21 cellular contexts compared by ENCODE assay signal in genomic region chr3:24139463-24140412, GRCh38.
DNase-seq lines count a peak whose midpoint lies in the region; ATAC-seq and TF ChIP-seq lines count a peak whose summit lies in the region.
"Had no signal": no experiment of that assay in that cellular context is flagged by ENCODE, and none has a peak within 500 bp of the region (broad histone marks: within the 10 kb centered on the region; RNA-seq: fewer than 3 reads in every experiment).

No MANE protein-coding gene starts in this region.

- intact Hi-C loops in left ventricle myocardium inferior (cut with micrococcal nuclease) = no loop called here
- intact Hi-C loops in right cardiac atrium (cut with DNase I) = no loop called here
- intact Hi-C loops in colonic mucosa (cut with DNase I) = no loop called here

- 67% methylated on average over 4 of the region's 4 CpGs for WGBS in right cardiac atrium
- WGBS in gastroesophageal sphincter (ENCODE audit: low coverage in 1 of 2), 2 donors = 35 to 36% methylated on average over 3 of the region's 4 CpGs

- TF ChIP-seq CTCF in left ventricle myocardium inferior (IDR thresholded peaks at IDR 0.05; ENCODE audit: borderline replicate concordance) = no peak
- no peak for TF ChIP-seq CTCF in gastroesophageal sphincter (IDR thresholded peaks at IDR 0.05)
- no peak for TF ChIP-seq CTCF in colonic mucosa (IDR thresholded peaks at IDR 0.05)

- H3K27me3 ChIP-seq in left ventricle myocardium inferior (ENCODE audit: low read depth) = no peaks in the 10 kb centered on the region
- no peaks in the 10 kb centered on the region for H3K27me3 ChIP-seq in right cardiac atrium (ENCODE audit: control insufficient read depth, insufficient read depth)
- no peaks in the 10 kb centered on the region for H3K27me3 ChIP-seq in gastroesophageal sphincter
- no peaks in the 10 kb centered on the region for H3K27me3 ChIP-seq in rectal smooth muscle tissue (ENCODE audit: control insufficient read depth, insufficient read depth, low read length)
- H3K27me3 ChIP-seq in colonic mucosa = no peaks in the 10 kb centered on the region
- H3K27me3 ChIP-seq: neutrophil had no signal

- H3K9me3 ChIP-seq in left ventricle myocardium inferior (replicated peaks) (no peaks in the 10 kb centered on the region), right cardiac atrium (ENCODE audit: control insufficient read depth, low read length) (no peaks in the 10 kb centered on the region), gastroesophageal sphincter (no peaks in the 10 kb centered on the region), colonic mucosa (no peaks in the 10 kb centered on the region)
- H3K9me3 ChIP-seq: A549, neutrophil had no signal

- H3K4me1 ChIP-seq in left ventricle myocardium inferior (peaks cover 31% of the 10 kb centered on the region), right cardiac atrium (ENCODE audit: control insufficient read depth, insufficient read depth, low read length) (peaks cover 4% of the 10 kb centered on the region), gastroesophageal sphincter (peaks cover 6 to 59% (median 17%) of the 10 kb centered on the region in 3 donors), rectal smooth muscle tissue (ENCODE audit: control insufficient read depth, insufficient read depth, low read length) (peaks cover 27% of the 10 kb centered on the region), colonic mucosa (no peaks in the 10 kb centered on the region)

- H3K36me3 ChIP-seq in left ventricle myocardium inferior (peaks cover 5% of the 10 kb centered on the region), gastroesophageal sphincter (peaks cover 0 to 33% of the 10 kb centered on the region in 2 donors), rectal smooth muscle tissue (ENCODE audit: control insufficient read depth, insufficient read depth, low read length) (no peaks in the 10 kb centered on the region), colonic mucosa (no peaks in the 10 kb centered on the region)
- H3K36me3 ChIP-seq: neutrophil had no signal

- DNase-seq in left ventricle myocardium inferior (no peak), right cardiac atrium (no peak), D341Med (ENCODE audit: low spot score) (no peak), colonic mucosa (no peak)
- DNase-seq in effector CD4-positive, alpha-beta T cell = no peak
- DNase-seq: activated CD4-positive, alpha-beta memory T cell treated with anti-CD3 and anti-CD28 coated beads, Interleukin-2, amount 10 ng/mL, durations not matched to agents 7 days and 5 days; activated CD4-positive, alpha-beta T cell treated with anti-CD3 and anti-CD28 coated beads for 1 hour; activated naive CD8-positive, alpha-beta T cell treated with anti-CD3 and anti-CD28 coated beads for 36 hours; CD8-positive, alpha-beta T cell; central memory CD4-positive, alpha-beta T cell; GM23248; KG1; MV-4-11; NCI-H1436 treated with DMSO at 0.1 percent for 48 hours; OCI-M1; T-helper 17 cell had no signal

- no peak for TF ChIP-seq POLR2A in gastroesophageal sphincter (IDR thresholded peaks at IDR 0.05)

- H3K9ac ChIP-seq in rectal smooth muscle tissue (ENCODE audit: low read length) = no peak overlapping the region
- H3K9ac ChIP-seq in colonic mucosa (ENCODE audit: low read depth in 2 of 2, low read length in 2 of 2) = no peak overlapping the region
- H3K9ac ChIP-seq: GM23248 had no signal

- ATAC-seq in right cardiac atrium (no peak), gastroesophageal sphincter (peak; percentile 44), GM19395 (IDR thresholded peaks at IDR 0.05; ENCODE audit: unreplicated experiment) (no peak)
- ATAC-seq: A549; CD8-positive, alpha-beta T cell; T-helper 17 cell had no signal

- H3K4me3 ChIP-seq in left ventricle myocardium inferior (no peak overlapping the region), right cardiac atrium (ENCODE audit: low read length) (no peak overlapping the region), gastroesophageal sphincter (no peak overlapping the region), rectal smooth muscle tissue (ENCODE audit: low read length) (no peak overlapping the region), colonic mucosa (no peak overlapping the region)
- H3K4me3 ChIP-seq: A549, GM23248 had no signal

- H3K27ac ChIP-seq in left ventricle myocardium inferior (replicated peaks) (peak overlapping the region; percentile 52), right cardiac atrium (ENCODE audit: low read length) (no peak overlapping the region), gastroesophageal sphincter (peak overlapping the region; percentile 19 to 81 (median 75)), rectal smooth muscle tissue (ENCODE audit: low read depth, low read length) (peak overlapping the region; percentile 73), colonic mucosa (no peak overlapping the region)
- H3K27ac ChIP-seq: GM23248, neutrophil had no signal

- peak; percentile 14 for TF ChIP-seq EP300 in gastroesophageal sphincter (IDR thresholded peaks at IDR 0.05)

Comparison
In these comparisons a context has a peak if more than half of its experiments do, and no peak if none do; other contexts are left out.
1. H3K27ac ChIP-seq: peak in left ventricle myocardium inferior (single experiment), gastroesophageal sphincter (4 of 4) and rectal smooth muscle tissue (single experiment); none in right cardiac atrium (single experiment) and colonic mucosa (single experiment).